9 cellular contexts compared by ENCODE assay signal in the genomic region with DNA sequence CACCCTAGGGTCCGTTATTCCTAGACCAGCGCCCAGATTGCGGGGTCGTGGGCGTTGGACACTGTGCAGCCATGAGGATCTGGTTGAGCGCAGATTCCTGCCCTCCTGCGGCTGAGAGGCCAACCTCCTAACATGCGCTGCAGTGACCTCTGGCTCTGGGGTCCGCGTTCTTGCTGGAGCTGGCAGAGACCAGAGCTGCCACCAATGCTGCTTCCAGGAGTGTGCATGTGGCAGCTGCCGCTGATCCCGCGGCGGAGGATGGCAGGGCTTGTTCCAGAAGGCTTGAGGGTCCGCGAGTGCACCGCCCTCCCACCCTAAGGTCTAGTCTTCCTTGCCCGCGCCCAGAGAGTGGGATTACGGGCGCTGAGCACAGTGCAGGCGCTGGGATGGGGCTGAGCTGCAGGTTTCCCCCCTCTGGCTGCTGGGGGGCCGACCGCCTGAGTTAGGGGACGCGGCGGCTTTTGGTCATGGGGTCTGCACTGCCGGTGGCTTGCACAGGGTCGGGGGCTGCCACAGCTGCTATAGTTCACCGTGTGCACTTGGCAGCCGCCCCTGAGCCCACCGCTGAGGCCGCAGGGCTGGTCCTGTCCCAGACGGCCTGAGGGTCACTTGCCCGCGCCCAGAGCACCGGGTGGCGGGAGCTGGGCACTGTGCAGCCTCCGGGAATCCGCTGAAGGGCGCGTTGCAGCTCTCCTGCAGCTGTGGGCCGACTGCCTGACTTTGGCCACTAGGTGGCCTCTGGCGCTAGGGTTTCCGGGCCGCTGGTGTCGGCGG.
DNase-seq lines count a peak whose midpoint lies in the region; ATAC-seq, FAIRE-seq and TF ChIP-seq lines count a peak whose summit lies in the region.
"Had no signal": no experiment of that assay in that cellular context is flagged by ENCODE, and none has a peak within 500 bp of the region (broad histone marks: within the 10 kb centered on the region; RNA-seq: fewer than 3 reads in every experiment).

No MANE protein-coding gene starts in this region.

- BruUV-seq in endothelial cell of umbilical vein (replicated peaks; lab: Mats Ljungman, UMichigan), result no TSS peak

- dilution Hi-C loops in endothelial cell of umbilical vein (cut with MboI; ENCODE audit: extremely low pct_ligation_motif_present, low sequenced_read_pairs), result no loop called here

- peak; percentile 42 for FAIRE-seq in endothelial cell of umbilical vein (lab: Jason Lieb, UNC)

- H3K27ac Mint-ChIP-seq in activated CD8-positive, alpha-beta memory T cell treated with anti-CD3 and anti-CD28 coated beads, Interleukin-2, amount 10 ng/mL, durations not matched to agents 7 days and 5 days, result no peak overlapping the region
- H3K27ac Mint-ChIP-seq: T-helper 1 cell treated with Interleukin-12 subunit alpha and Interleukin-12 subunit beta and Interleukin-4 antibody, amounts not matched to agents 30 μg/mL and 1 μg/mL, for 36 hours had no signal

- H3K36me3 ChIP-seq in BJ (ENCODE audit: control insufficient read depth, insufficient read depth, low read length) (no peaks in the 10 kb centered on the region), endothelial cell of umbilical vein (ENCODE audit: control insufficient read depth in 2 of 2, extremely low read depth in 1 of 2, insufficient read depth in 2 of 2, low read length in 2 of 2) (no peaks in the 10 kb centered on the region)

- POLR2A ChIA-PET in BJ (lab: Charles Lee), result interaction anchor here (0.9 kb wide), 1 partner anchor 129 kb away, joined by 3 read pairs; no protein-coding TSS in a partner anchor
- POLR2A ChIA-PET in endothelial cell of umbilical vein (lab: Charles Lee), result no interaction called here

- no peaks in the 10 kb centered on the region for H3K9me3 Mint-ChIP-seq in activated CD8-positive, alpha-beta memory T cell treated with anti-CD3 and anti-CD28 coated beads, Interleukin-2, amount 10 ng/mL, durations not matched to agents 7 days and 5 days (ENCODE audit: low read depth)
- H3K9me3 Mint-ChIP-seq: T-helper 1 cell treated with Interleukin-12 subunit alpha and Interleukin-12 subunit beta and Interleukin-4 antibody, amounts not matched to agents 30 μg/mL and 1 μg/mL, for 36 hours had no signal

- peaks cover 33% of the 10 kb centered on the region for H3K27me3 Mint-ChIP-seq in activated CD8-positive, alpha-beta memory T cell treated with anti-CD3 and anti-CD28 coated beads, Interleukin-2, amount 10 ng/mL, durations not matched to agents 7 days and 5 days

- peak overlapping the region; percentile 12 for H3K4me3 ChIP-seq in BJ (ENCODE audit: low read depth, low read length)
- peak overlapping the region in 2 of 3 experiments; percentile 15 to 25 for H3K4me3 ChIP-seq in endothelial cell of umbilical vein (replicated peaks in 1 of 3; ENCODE audit: insufficient read depth in 1 of 3, low read depth in 1 of 3, low read length in 3 of 3)

- H3K36me3 Mint-ChIP-seq in activated CD8-positive, alpha-beta memory T cell treated with anti-CD3 and anti-CD28 coated beads, Interleukin-2, amount 10 ng/mL, durations not matched to agents 7 days and 5 days, result no peaks in the 10 kb centered on the region

- no peaks in the 10 kb centered on the region for H4K20me1 ChIP-seq in endothelial cell of umbilical vein (replicated peaks; ENCODE audit: control insufficient read depth, extremely low read depth, insufficient read depth, low read length)

- peaks cover 22% of the 10 kb centered on the region for H3K4me1 ChIP-seq in endothelial cell of umbilical vein (ENCODE audit: control insufficient read depth, extremely low read depth, insufficient read depth, low read length)

- H3K9me1 ChIP-seq in endothelial cell of umbilical vein (replicated peaks; ENCODE audit: control insufficient read depth, extremely low read depth, insufficient read depth, low read length), result no peaks in the 10 kb centered on the region

- H3K9ac ChIP-seq in endothelial cell of umbilical vein (replicated peaks; ENCODE audit: extremely low read depth, insufficient read depth, low read length), result no peak overlapping the region

- TF ChIP-seq POLR2A in endothelial cell of umbilical vein (IDR thresholded peaks at IDR 0.05; ENCODE audit: low read depth, low read length), result no peak

- no peak overlapping the region for H3K27ac ChIP-seq in endothelial cell of umbilical vein (ENCODE audit: insufficient read depth, low read depth, low read length)

- ATAC-seq in GM19023 (IDR thresholded peaks at IDR 0.05; ENCODE audit: unreplicated experiment) (peak; percentile 95), HG03175 (IDR thresholded peaks at IDR 0.05; ENCODE audit: unreplicated experiment) (peak; percentile 91)
- peak; percentile 88 for ATAC-seq in activated CD8-positive, alpha-beta memory T cell treated with anti-CD3 and anti-CD28 coated beads, Interleukin-2, amount 10 ng/mL, durations not matched to agents 7 days and 5 days

- no peaks in the 10 kb centered on the region for H3K9me3 ChIP-seq in endothelial cell of umbilical vein (replicated peaks; ENCODE audit: control insufficient read depth, insufficient read depth, low read length)

- CTCF ChIA-PET in BJ (lab: Yijun Ruan, JAX) (interaction anchor here (0.6 to 4.3 kb wide), 16 partner anchors 8 to 520 kb away, joined by 3 to 58 read pairs (median 7); a partner anchor contains a TSS), endothelial cell of umbilical vein (lab: Charles Lee) (interaction anchor here (0.5 to 3.4 kb wide), 12 partner anchors 10 to 877 kb away, joined by 3 to 78 read pairs (median 9); no protein-coding TSS in a partner anchor)
- CTCF ChIA-PET in activated CD8-positive, alpha-beta memory T cell treated with anti-CD3 and anti-CD28 coated beads, Interleukin-2, amount 10 ng/mL, durations not matched to agents 7 days and 5 days (lab: Charles Lee), result interaction anchor here (0.5 to 3.4 kb wide), 13 partner anchors 8 to 935 kb away, joined by 3 to 53 read pairs (median 5); a partner anchor contains a TSS

- no peak overlapping the region for H3K4me3 Mint-ChIP-seq in activated CD8-positive, alpha-beta memory T cell treated with anti-CD3 and anti-CD28 coated beads, Interleukin-2, amount 10 ng/mL, durations not matched to agents 7 days and 5 days
- H3K4me3 Mint-ChIP-seq: T-helper 1 cell treated with Interleukin-12 subunit alpha and Interleukin-12 subunit beta and Interleukin-4 antibody, amounts not matched to agents 30 μg/mL and 1 μg/mL, for 36 hours had no signal

- TF ChIP-seq CTCF in BJ (IDR thresholded peaks at IDR 0.05; ENCODE audit: insufficient read depth, low read depth, low read length) (peak; percentile 87), endothelial cell of umbilical vein (IDR thresholded peaks at IDR 0.05; ENCODE audit: extremely low read depth in 1 of 2, insufficient read depth in 1 of 2, low read depth in 1 of 2, low read length in 2 of 2) (peak; percentile 77 to 91)

- H3K27me3 ChIP-seq in BJ (ENCODE audit: control insufficient read depth, insufficient read depth, low read length) (no peaks in the 10 kb centered on the region), endothelial cell of umbilical vein (ENCODE audit: control insufficient read depth in 2 of 2, insufficient read depth in 2 of 2, low read length in 2 of 2) (no peaks in the 10 kb centered on the region)

- peak overlapping the region; percentile 15 for H2AFZ ChIP-seq in endothelial cell of umbilical vein (ENCODE audit: low read depth, low read length)

- H3K79me2 ChIP-seq in endothelial cell of umbilical vein (ENCODE audit: control insufficient read depth, insufficient read depth, low read length), result no peaks in the 10 kb centered on the region

- H3K4me2 ChIP-seq in endothelial cell of umbilical vein (ENCODE audit: insufficient read depth, low read length), result peak overlapping the region; percentile 48

- intact Hi-C loops in endothelial cell of umbilical vein (cut with micrococcal nuclease), result loop anchor here (1.0 to 10.0 kb wide), 2 partner anchors 129 to 471 kb away; no protein-coding TSS in a partner anchor

- peaks cover 4% of the 10 kb centered on the region for H3K4me1 Mint-ChIP-seq in activated CD8-positive, alpha-beta memory T cell treated with anti-CD3 and anti-CD28 coated beads, Interleukin-2, amount 10 ng/mL, durations not matched to agents 7 days and 5 days

- DNase-seq in BJ (ENCODE audit: low read depth) (no peak), NCI-H69 (lab: John Stamatoyannopoulos, UW) (peak; percentile 73), endothelial cell of umbilical vein (ENCODE audit: low read depth, low spot score) (peak; percentile 67), middle frontal gyrus (ENCODE audit: extremely low spot score, low spot score) (peak; percentile 61)
- peak; percentile 81 for DNase-seq in activated CD8-positive, alpha-beta memory T cell treated with anti-CD3 and anti-CD28 coated beads, Interleukin-2, amount 10 ng/mL, durations not matched to agents 7 days and 5 days
- DNase-seq in stimulated activated CD8-positive, alpha-beta memory T cell treated with anti-CD3 and anti-CD28 coated beads, Interleukin-4, amount 100 ng/mL, for 48 hours, result peak; percentile 78

TF ChIP-seq in endothelial cell of umbilical vein, 7 proteins besides CTCF, POLR2A, EP300 and RAD21:
- TF ChIP-seq FOS (IDR thresholded peaks at IDR 0.05; ENCODE audit: borderline replicate concordance, insufficient read depth, low read length), result no peak
- peak; percentile 47 for TF ChIP-seq POLR2AphosphoS5 (IDR thresholded peaks at IDR 0.05; ENCODE audit: insufficient read depth, low read depth, low read length)
- no peak for TF ChIP-seq MYC (IDR thresholded peaks at IDR 0.05; ENCODE audit: low read depth, low read length)
- TF ChIP-seq, protein P1, sequence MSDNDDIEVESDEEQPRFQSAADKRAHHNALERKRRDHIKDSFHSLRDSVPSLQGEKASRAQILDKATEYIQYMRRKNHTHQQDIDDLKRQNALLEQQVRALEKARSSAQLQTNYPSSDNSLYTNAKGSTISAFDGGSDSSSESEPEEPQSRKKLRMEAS (IDR thresholded peaks at IDR 0.05; ENCODE audit: insufficient read depth, insufficient read length), result no peak
- TF ChIP-seq JUN (IDR thresholded peaks at IDR 0.05; ENCODE audit: borderline replicate concordance, insufficient read depth, insufficient read length, low read depth), result no peak
- TF ChIP-seq EZH2 (IDR thresholded peaks at IDR 0.05; ENCODE audit: borderline replicate concordance, low read depth, low read length, severe bottlenecking), result no peak
- TF ChIP-seq GATA2 (IDR thresholded peaks at IDR 0.05; ENCODE audit: insufficient read depth, insufficient read length, low read depth, low read length), result no peak
TF ChIP-seq in endothelial cell of umbilical vein: peak in this region for 1.
